In the genomic region with DNA sequence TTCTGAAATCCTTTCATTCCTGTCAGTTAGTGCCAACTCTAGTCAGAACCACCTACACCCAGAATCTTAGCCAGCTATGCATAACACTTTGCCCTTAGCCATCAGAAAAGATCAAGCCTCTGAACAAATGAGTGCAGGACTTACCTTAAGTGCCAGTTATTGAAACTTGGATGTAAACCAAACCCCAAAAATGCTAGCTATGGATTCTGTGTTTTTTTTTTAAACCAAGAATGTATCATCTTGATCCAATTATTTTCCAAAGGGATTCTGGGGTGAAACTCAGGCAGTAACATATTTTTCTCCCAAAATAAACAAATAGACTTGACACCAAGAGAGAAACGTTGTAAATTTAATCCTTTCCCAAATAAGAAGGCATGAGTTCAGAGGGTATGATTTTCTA, we compare ENCODE assay signal across 18 cellular contexts.
A peak's percentile ranks its signal among the peaks of the same experiment; 100 is the strongest.
DNase-seq lines count a peak whose midpoint lies in the region; ATAC-seq, FAIRE-seq and TF ChIP-seq lines count a peak whose summit lies in the region.
"Had no signal": no experiment of that assay in that cellular context is flagged by ENCODE, and none has a peak within 500 bp of the region (broad histone marks: within the 10 kb centered on the region; RNA-seq: fewer than 3 reads in every experiment).

No MANE protein-coding gene starts in this region.

- POLR2A ChIA-PET in AG04450 (lab: Yijun Ruan, JAX) (interaction anchor here (0.9 kb wide), 1 partner anchor 65 kb away, joined by 3 read pairs; no protein-coding TSS in a partner anchor), Caco-2 (lab: Charles Lee) (no interaction called here)

- H3K4me3 Mint-ChIP-seq in HFFc6, result peak overlapping the region; percentile 20; the same call in 1 of the 2 replicates
- H3K4me3 Mint-ChIP-seq in Caco-2 (ENCODE audit: unreplicated experiment), result no peak overlapping the region
- H3K4me3 Mint-ChIP-seq: activated naive CD8-positive, alpha-beta T cell treated with anti-CD3 and anti-CD28 coated beads for 36 hours; activated T-cell treated with anti-CD3 and anti-CD28 coated beads, Interleukin-2, amount 50 U/mL, for 24 hours; H9 had no signal

- ATAC-seq in left lung, result peak; percentile 25
- ATAC-seq in upper lobe of right lung, result no peak
- ATAC-seq: heart right ventricle, left colon had no signal

- TF ChIP-seq POLR2A in breast epithelium (IDR thresholded peaks at IDR 0.05), result no peak
- TF ChIP-seq POLR2A in GM12891 (IDR thresholded peaks at IDR 0.05; ENCODE audit: low read depth, low read length), result no peak

- BruUV-seq in Caco-2 (replicated peaks; lab: Mats Ljungman, UMichigan), result no TSS peak

- FAIRE-seq in GM12891 (lab: Jason Lieb, UNC), result no peak
- FAIRE-seq: TTC549 had no signal

- H3K27me3 Mint-ChIP-seq in HFFc6 (ENCODE audit: insufficient read depth), result peaks cover 1% of the 10 kb centered on the region; the same call in 1 of the 2 replicates
- H3K27me3 Mint-ChIP-seq in Caco-2 (ENCODE audit: insufficient read depth, unreplicated experiment), result no peaks in the 10 kb centered on the region
- H3K27me3 Mint-ChIP-seq: activated naive CD8-positive, alpha-beta T cell treated with anti-CD3 and anti-CD28 coated beads for 36 hours; activated T-cell treated with anti-CD3 and anti-CD28 coated beads, Interleukin-2, amount 50 U/mL, for 24 hours had no signal

- no peaks in the 10 kb centered on the region; the same call in none of the 2 replicates for H3K36me3 Mint-ChIP-seq in HFFc6 (ENCODE audit: low read depth)
- H3K36me3 Mint-ChIP-seq in Caco-2 (ENCODE audit: insufficient read depth, unreplicated experiment), result no peaks in the 10 kb centered on the region
- H3K36me3 Mint-ChIP-seq: activated naive CD8-positive, alpha-beta T cell treated with anti-CD3 and anti-CD28 coated beads for 36 hours had no signal

- TF ChIP-seq CTCF in AG04450 (IDR thresholded peaks at IDR 0.05; ENCODE audit: low read depth, low read length), result no peak
- no peak for TF ChIP-seq CTCF in HFFc6 (IDR thresholded peaks at IDR 0.05)
- TF ChIP-seq CTCF in breast epithelium (IDR thresholded peaks at IDR 0.05), result no peak
- TF ChIP-seq CTCF in left lung (IDR thresholded peaks at IDR 0.05), result no peak
- no peak for TF ChIP-seq CTCF in upper lobe of right lung (IDR thresholded peaks at IDR 0.05)
- no peak for TF ChIP-seq CTCF in Caco-2 (IDR thresholded peaks at IDR 0.05; ENCODE audit: insufficient read depth in 1 of 2, low read depth in 1 of 2, low read length in 1 of 2, severe bottlenecking in 1 of 2, unreplicated experiment in 1 of 2)

- H3K9me3 Mint-ChIP-seq in HFFc6, result no peaks in the 10 kb centered on the region
- H3K9me3 Mint-ChIP-seq in Caco-2 (ENCODE audit: unreplicated experiment), result no peaks in the 10 kb centered on the region
- H3K9me3 Mint-ChIP-seq: activated naive CD8-positive, alpha-beta T cell treated with anti-CD3 and anti-CD28 coated beads for 36 hours; activated T-cell treated with anti-CD3 and anti-CD28 coated beads, Interleukin-2, amount 50 U/mL, for 24 hours had no signal

- H3K4me1 ChIP-seq in breast epithelium (peaks cover 0 to 6% of the 10 kb centered on the region in 2 donors), left lung (no peaks in the 10 kb centered on the region), upper lobe of right lung (no peaks in the 10 kb centered on the region), Caco-2 (no peaks in the 10 kb centered on the region)
- H3K4me1 ChIP-seq: heart right ventricle had no signal

- peaks cover 40% of the 10 kb centered on the region for H3K4me1 Mint-ChIP-seq in HFFc6 (ENCODE audit: low read depth)
- no peaks in the 10 kb centered on the region for H3K4me1 Mint-ChIP-seq in Caco-2 (ENCODE audit: low read depth, unreplicated experiment)
- H3K4me1 Mint-ChIP-seq: activated naive CD8-positive, alpha-beta T cell treated with anti-CD3 and anti-CD28 coated beads for 36 hours; H9 had no signal

- DNase-seq in AG04450 (ENCODE audit: low read depth, low spot score) (peak; percentile 52), HFFc6 (peak; percentile 76), breast epithelium (ENCODE audit: low spot score in 2 of 2) (no peak), left lung (no peak), GM12891 (ENCODE audit: insufficient read length, low spot score) (no peak), upper lobe of right lung (no peak), Caco-2 (no peak), T-helper 2 cell (no peak)
- DNase-seq: activated CD4-positive, alpha-beta T cell treated with anti-CD3 and anti-CD28 coated beads, Interleukin-2, amount 50 U/mL, for 4 hours; activated naive CD8-positive, alpha-beta T cell treated with anti-CD3 and anti-CD28 coated beads for 36 hours; activated T-cell treated with anti-CD3 and anti-CD28 coated beads, Interleukin-2, amount 50 U/mL, for 24 hours; H9; heart right ventricle; left colon; NCI-H1105 treated with DMSO at 0.1 percent for 48 hours; stimulated activated CD4-positive, alpha-beta T cell treated with anti-CD3 and anti-CD28 coated beads, Interleukin-15, amount 100 ng/mL, for 24 hours; substantia nigra had no signal

- no peak overlapping the region for H3K4me3 ChIP-seq in AG04450 (ENCODE audit: low read depth, low read length)
- H3K4me3 ChIP-seq in breast epithelium, result no peak overlapping the region
- no peak overlapping the region for H3K4me3 ChIP-seq in left lung
- H3K4me3 ChIP-seq in upper lobe of right lung, result no peak overlapping the region
- no peak overlapping the region for H3K4me3 ChIP-seq in Caco-2 (ENCODE audit: low read depth, low read length)
- H3K4me3 ChIP-seq: heart right ventricle had no signal

- H3K36me3 ChIP-seq in breast epithelium (no peaks in the 10 kb centered on the region), left lung (no peaks in the 10 kb centered on the region), upper lobe of right lung (no peaks in the 10 kb centered on the region), Caco-2 (ENCODE audit: control insufficient read depth, insufficient read depth, low read length) (no peaks in the 10 kb centered on the region)
- H3K36me3 ChIP-seq: heart right ventricle had no signal

- H3K27me3 ChIP-seq in AG04450 (ENCODE audit: control insufficient read depth, insufficient read depth, low read length) (no peaks in the 10 kb centered on the region), breast epithelium (no peaks in the 10 kb centered on the region), left lung (no peaks in the 10 kb centered on the region), upper lobe of right lung (no peaks in the 10 kb centered on the region), Caco-2 (replicated peaks; ENCODE audit: control insufficient read depth, insufficient read depth, low read length) (no peaks in the 10 kb centered on the region)
- H3K27me3 ChIP-seq: heart right ventricle had no signal

- intact Hi-C loops in breast epithelium (cut with DNase I; ENCODE audit: low total_unique reads), result no loop called here
- intact Hi-C loops in left lung (cut with DNase I), result no loop called here
- intact Hi-C loops in upper lobe of right lung (cut with DNase I), result no loop called here
- intact Hi-C loops in Caco-2 (cut with micrococcal nuclease; ENCODE audit: unreplicated experiment), result no loop called here

- H3K27ac ChIP-seq in AG04450 (ENCODE audit: low read depth, low read length) (no peak overlapping the region), breast epithelium (peak overlapping the region; percentile 72 to 73), left lung (no peak overlapping the region), upper lobe of right lung (no peak overlapping the region)
- H3K27ac ChIP-seq: heart right ventricle had no signal

- CTCF ChIA-PET in AG04450 (lab: Charles Lee), result interaction anchor here (0.7 to 0.8 kb wide), 2 partner anchors 12 to 60 kb away, joined by 3 read pairs; no protein-coding TSS in a partner anchor
- CTCF ChIA-PET in Caco-2 (lab: Charles Lee), result no interaction called here

- H3K27ac Mint-ChIP-seq in HFFc6, result peak overlapping the region; percentile 1
- H3K27ac Mint-ChIP-seq in Caco-2 (ENCODE audit: unreplicated experiment), result no peak overlapping the region
- H3K27ac Mint-ChIP-seq: activated naive CD8-positive, alpha-beta T cell treated with anti-CD3 and anti-CD28 coated beads for 36 hours; activated T-cell treated with anti-CD3 and anti-CD28 coated beads, Interleukin-2, amount 50 U/mL, for 24 hours; H9 had no signal

- H3K9me3 ChIP-seq in AG04450 (ENCODE audit: control insufficient read depth, insufficient read depth, low read length), result no peaks in the 10 kb centered on the region
- H3K9me3 ChIP-seq in breast epithelium, result no peaks in the 10 kb centered on the region
- peaks cover 0 to 3% of the 10 kb centered on the region in 2 donors for H3K9me3 ChIP-seq in left lung
- no peaks in the 10 kb centered on the region for H3K9me3 ChIP-seq in upper lobe of right lung
- H3K9me3 ChIP-seq in Caco-2, result no peaks in the 10 kb centered on the region
- H3K9me3 ChIP-seq: heart right ventricle had no signal

TF ChIP-seq in GM12891, 5 proteins besides CTCF, POLR2A, EP300 and RAD21:
- TF ChIP-seq TAF1 (IDR thresholded peaks at IDR 0.05; ENCODE audit: low read depth, low read length) (no peak), SPI1 (IDR thresholded peaks at IDR 0.05; ENCODE audit: low read depth, low read length) (no peak), POLR2AphosphoS5 (IDR thresholded peaks at IDR 0.05; ENCODE audit: low read depth, low read length) (no peak), PAX5 (IDR thresholded peaks at IDR 0.05; ENCODE audit: insufficient read depth, low read length, severe bottlenecking) (no peak), POU2F2 (IDR thresholded peaks at IDR 0.05; ENCODE audit: low read depth, low read length) (no peak)

Comparison
In these comparisons a context has a peak if more than half of its experiments do, and no peak if none do; other contexts are left out.
1. DNase-seq: peak in AG04450 (single experiment) and HFFc6 (single experiment); none in breast epithelium (0 of 2), left lung (0 of 2), GM12891 (single experiment), upper lobe of right lung (single experiment), Caco-2 (0 of 2) and T-helper 2 cell (0 of 5).
2. H3K27ac ChIP-seq: peak in breast epithelium (2 of 2); none in AG04450 (single experiment), left lung (0 of 2) and upper lobe of right lung (single experiment).